1 cellular context compared by ENCODE assay signal in the genomic region with DNA sequence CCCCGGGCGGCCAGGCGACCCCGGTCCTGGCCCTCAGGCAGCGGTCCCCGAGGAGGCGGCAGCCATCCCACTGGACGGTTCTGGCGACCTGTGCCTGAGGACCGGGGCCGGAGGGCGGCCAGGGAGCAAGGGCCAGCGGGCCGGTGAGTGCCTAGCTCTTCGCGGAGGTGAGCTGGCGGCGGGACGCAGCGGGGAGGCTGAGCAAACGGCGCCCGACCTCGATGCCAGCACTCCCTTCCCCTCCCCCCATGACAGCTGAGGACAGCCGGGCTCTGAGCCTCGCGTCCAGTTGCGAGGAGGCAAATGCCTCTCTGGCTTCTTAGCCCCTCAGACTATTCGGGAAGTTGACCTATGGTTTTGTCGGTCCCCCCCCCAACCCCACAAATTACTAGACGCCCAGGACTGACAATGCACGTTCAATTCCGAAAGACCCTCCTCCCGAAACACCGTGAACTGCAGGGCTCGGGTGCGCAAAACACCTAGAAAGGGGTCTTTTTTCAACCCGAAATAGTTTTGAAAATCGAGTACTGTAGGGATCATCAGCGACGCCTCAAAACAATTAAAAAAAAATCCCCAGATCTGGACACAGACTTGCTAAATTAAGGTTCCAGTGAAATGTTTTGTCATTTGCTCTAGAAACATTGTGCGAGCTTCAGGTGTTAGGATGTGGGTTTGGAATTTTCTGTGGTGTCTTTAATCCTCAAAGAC.
TF ChIP-seq lines count a peak whose summit lies in the region.

No MANE protein-coding gene starts in this region.

TF ChIP-seq in HEK293, 187 proteins besides CTCF, POLR2A, EP300 and RAD21 (continued from another document and continues in another):
- TF ChIP-seq ZNF37A (tag by site-specific recombination; IDR thresholded peaks at IDR 0.05): no peak
- TF ChIP-seq ZNF701 (tag by site-specific recombination; IDR thresholded peaks at IDR 0.05): no peak
- peak; percentile 56; the same call in 1 of the 2 replicates for TF ChIP-seq ZBTB48 (tag by site-specific recombination; IDR thresholded peaks at IDR 0.05)
- TF ChIP-seq, protein P1, sequence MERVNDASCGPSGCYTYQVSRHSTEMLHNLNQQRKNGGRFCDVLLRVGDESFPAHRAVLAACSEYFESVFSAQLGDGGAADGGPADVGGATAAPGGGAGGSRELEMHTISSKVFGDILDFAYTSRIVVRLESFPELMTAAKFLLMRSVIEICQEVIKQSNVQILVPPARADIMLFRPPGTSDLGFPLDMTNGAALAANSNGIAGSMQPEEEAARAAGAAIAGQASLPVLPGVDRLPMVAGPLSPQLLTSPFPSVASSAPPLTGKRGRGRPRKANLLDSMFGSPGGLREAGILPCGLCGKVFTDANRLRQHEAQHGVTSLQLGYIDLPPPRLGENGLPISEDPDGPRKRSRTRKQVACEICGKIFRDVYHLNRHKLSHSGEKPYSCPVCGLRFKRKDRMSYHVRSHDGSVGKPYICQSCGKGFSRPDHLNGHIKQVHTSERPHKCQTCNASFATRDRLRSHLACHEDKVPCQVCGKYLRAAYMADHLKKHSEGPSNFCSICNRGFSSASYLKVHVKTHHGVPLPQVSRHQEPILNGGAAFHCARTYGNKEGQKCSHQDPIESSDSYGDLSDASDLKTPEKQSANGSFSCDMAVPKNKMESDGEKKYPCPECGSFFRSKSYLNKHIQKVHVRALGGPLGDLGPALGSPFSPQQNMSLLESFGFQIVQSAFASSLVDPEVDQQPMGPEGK (tag by site-specific recombination; IDR thresholded peaks at IDR 0.05): peak; percentile 89
- TF ChIP-seq ZNF404 (tag by site-specific recombination; IDR thresholded peaks at IDR 0.05): no peak
- no peak for TF ChIP-seq ZNF837 (tag by site-specific recombination; IDR thresholded peaks at IDR 0.05)
- TF ChIP-seq, protein P2, sequence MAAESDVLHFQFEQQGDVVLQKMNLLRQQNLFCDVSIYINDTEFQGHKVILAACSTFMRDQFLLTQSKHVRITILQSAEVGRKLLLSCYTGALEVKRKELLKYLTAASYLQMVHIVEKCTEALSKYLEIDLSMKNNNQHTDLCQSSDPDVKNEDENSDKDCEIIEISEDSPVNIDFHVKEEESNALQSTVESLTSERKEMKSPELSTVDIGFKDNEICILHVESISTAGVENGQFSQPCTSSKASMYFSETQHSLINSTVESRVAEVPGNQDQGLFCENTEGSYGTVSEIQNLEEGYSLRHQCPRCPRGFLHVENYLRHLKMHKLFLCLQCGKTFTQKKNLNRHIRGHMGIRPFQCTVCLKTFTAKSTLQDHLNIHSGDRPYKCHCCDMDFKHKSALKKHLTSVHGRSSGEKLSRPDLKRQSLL (tag by site-specific recombination; IDR thresholded peaks at IDR 0.05): 0 out of 2 replicates have a peak, but pooled peaks have one; percentile 8
- TF ChIP-seq GLI2 (tag by site-specific recombination; IDR thresholded peaks at IDR 0.05; ENCODE audit: borderline replicate concordance, low read depth): no peak
- no peak for TF ChIP-seq ZNF521 (tag by site-specific recombination; IDR thresholded peaks at IDR 0.05)
- TF ChIP-seq, protein P3, sequence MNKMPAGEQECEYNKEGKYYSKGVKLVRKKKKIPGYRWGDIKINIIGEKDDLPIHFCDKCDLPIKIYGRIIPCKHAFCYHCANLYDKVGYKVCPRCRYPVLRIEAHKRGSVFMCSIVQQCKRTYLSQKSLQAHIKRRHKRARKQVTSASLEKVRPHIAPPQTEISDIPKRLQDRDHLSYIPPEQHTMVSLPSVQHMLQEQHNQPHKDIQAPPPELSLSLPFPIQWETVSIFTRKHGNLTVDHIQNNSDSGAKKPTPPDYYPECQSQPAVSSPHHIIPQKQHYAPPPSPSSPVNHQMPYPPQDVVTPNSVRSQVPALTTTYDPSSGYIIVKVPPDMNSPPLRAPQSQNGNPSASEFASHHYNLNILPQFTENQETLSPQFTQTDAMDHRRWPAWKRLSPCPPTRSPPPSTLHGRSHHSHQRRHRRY (tag by site-specific recombination; IDR thresholded peaks at IDR 0.05): no peak
- TF ChIP-seq, protein P4, sequence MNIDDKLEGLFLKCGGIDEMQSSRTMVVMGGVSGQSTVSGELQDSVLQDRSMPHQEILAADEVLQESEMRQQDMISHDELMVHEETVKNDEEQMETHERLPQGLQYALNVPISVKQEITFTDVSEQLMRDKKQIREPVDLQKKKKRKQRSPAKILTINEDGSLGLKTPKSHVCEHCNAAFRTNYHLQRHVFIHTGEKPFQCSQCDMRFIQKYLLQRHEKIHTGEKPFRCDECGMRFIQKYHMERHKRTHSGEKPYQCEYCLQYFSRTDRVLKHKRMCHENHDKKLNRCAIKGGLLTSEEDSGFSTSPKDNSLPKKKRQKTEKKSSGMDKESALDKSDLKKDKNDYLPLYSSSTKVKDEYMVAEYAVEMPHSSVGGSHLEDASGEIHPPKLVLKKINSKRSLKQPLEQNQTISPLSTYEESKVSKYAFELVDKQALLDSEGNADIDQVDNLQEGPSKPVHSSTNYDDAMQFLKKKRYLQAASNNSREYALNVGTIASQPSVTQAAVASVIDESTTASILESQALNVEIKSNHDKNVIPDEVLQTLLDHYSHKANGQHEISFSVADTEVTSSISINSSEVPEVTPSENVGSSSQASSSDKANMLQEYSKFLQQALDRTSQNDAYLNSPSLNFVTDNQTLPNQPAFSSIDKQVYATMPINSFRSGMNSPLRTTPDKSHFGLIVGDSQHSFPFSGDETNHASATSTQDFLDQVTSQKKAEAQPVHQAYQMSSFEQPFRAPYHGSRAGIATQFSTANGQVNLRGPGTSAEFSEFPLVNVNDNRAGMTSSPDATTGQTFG (tag by site-specific recombination; IDR thresholded peaks at IDR 0.05; ENCODE audit: borderline replicate concordance): no peak
- TF ChIP-seq ZNF501 (tag by site-specific recombination; IDR thresholded peaks at IDR 0.05): 0 out of 2 replicates have a peak, but pooled peaks have one; percentile 34
- TF ChIP-seq ZNF157 (tag by site-specific recombination; IDR thresholded peaks at IDR 0.05): no peak
- TF ChIP-seq SP7 (tag by site-specific recombination; IDR thresholded peaks at IDR 0.05): 0 out of 2 replicates have a peak, but pooled peaks have one; percentile 26
- TF ChIP-seq ZNF121 (tag by site-specific recombination; IDR thresholded peaks at IDR 0.05): no peak
- TF ChIP-seq, protein P5, sequence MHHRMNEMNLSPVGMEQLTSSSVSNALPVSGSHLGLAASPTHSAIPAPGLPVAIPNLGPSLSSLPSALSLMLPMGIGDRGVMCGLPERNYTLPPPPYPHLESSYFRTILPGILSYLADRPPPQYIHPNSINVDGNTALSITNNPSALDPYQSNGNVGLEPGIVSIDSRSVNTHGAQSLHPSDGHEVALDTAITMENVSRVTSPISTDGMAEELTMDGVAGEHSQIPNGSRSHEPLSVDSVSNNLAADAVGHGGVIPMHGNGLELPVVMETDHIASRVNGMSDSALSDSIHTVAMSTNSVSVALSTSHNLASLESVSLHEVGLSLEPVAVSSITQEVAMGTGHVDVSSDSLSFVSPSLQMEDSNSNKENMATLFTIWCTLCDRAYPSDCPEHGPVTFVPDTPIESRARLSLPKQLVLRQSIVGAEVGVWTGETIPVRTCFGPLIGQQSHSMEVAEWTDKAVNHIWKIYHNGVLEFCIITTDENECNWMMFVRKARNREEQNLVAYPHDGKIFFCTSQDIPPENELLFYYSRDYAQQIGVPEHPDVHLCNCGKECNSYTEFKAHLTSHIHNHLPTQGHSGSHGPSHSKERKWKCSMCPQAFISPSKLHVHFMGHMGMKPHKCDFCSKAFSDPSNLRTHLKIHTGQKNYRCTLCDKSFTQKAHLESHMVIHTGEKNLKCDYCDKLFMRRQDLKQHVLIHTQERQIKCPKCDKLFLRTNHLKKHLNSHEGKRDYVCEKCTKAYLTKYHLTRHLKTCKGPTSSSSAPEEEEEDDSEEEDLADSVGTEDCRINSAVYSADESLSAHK (tag by site-specific recombination; IDR thresholded peaks at IDR 0.05): peak; percentile 52; the same call in 1 of the 2 replicates
- TF ChIP-seq ZNF529 (tag by site-specific recombination; IDR thresholded peaks at IDR 0.05; ENCODE audit: insufficient replicate concordance): no peak
- no peak for TF ChIP-seq ZNF776 (tag by site-specific recombination; IDR thresholded peaks at IDR 0.05; ENCODE audit: borderline replicate concordance)
- no peak for TF ChIP-seq MEIS1 (CRISPR knock-in tag; IDR thresholded peaks at IDR 0.05; ENCODE audit: borderline replicate concordance)
- TF ChIP-seq, protein P6, sequence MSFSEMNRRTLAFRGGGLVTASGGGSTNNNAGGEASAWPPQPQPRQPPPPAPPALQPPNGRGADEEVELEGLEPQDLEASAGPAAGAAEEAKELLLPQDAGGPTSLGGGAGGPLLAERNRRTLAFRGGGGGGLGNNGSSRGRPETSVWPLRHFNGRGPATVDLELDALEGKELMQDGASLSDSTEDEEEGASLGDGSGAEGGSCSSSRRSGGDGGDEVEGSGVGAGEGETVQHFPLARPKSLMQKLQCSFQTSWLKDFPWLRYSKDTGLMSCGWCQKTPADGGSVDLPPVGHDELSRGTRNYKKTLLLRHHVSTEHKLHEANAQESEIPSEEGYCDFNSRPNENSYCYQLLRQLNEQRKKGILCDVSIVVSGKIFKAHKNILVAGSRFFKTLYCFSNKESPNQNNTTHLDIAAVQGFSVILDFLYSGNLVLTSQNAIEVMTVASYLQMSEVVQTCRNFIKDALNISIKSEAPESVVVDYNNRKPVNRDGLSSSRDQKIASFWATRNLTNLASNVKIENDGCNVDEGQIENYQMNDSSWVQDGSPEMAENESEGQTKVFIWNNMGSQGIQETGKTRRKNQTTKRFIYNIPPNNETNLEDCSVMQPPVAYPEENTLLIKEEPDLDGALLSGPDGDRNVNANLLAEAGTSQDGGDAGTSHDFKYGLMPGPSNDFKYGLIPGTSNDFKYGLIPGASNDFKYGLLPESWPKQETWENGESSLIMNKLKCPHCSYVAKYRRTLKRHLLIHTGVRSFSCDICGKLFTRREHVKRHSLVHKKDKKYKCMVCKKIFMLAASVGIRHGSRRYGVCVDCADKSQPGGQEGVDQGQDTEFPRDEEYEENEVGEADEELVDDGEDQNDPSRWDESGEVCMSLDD (tag by site-specific recombination; IDR thresholded peaks at IDR 0.05): peak; percentile 62
- TF ChIP-seq, protein P7, sequence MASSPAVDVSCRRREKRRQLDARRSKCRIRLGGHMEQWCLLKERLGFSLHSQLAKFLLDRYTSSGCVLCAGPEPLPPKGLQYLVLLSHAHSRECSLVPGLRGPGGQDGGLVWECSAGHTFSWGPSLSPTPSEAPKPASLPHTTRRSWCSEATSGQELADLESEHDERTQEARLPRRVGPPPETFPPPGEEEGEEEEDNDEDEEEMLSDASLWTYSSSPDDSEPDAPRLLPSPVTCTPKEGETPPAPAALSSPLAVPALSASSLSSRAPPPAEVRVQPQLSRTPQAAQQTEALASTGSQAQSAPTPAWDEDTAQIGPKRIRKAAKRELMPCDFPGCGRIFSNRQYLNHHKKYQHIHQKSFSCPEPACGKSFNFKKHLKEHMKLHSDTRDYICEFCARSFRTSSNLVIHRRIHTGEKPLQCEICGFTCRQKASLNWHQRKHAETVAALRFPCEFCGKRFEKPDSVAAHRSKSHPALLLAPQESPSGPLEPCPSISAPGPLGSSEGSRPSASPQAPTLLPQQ (tag by site-specific recombination; IDR thresholded peaks at IDR 0.05): 0 out of 2 replicates have a peak, but pooled peaks have one; percentile 16
- TF ChIP-seq ZNF544 (tag by site-specific recombination; IDR thresholded peaks at IDR 0.05): no peak
- TF ChIP-seq, protein P8, sequence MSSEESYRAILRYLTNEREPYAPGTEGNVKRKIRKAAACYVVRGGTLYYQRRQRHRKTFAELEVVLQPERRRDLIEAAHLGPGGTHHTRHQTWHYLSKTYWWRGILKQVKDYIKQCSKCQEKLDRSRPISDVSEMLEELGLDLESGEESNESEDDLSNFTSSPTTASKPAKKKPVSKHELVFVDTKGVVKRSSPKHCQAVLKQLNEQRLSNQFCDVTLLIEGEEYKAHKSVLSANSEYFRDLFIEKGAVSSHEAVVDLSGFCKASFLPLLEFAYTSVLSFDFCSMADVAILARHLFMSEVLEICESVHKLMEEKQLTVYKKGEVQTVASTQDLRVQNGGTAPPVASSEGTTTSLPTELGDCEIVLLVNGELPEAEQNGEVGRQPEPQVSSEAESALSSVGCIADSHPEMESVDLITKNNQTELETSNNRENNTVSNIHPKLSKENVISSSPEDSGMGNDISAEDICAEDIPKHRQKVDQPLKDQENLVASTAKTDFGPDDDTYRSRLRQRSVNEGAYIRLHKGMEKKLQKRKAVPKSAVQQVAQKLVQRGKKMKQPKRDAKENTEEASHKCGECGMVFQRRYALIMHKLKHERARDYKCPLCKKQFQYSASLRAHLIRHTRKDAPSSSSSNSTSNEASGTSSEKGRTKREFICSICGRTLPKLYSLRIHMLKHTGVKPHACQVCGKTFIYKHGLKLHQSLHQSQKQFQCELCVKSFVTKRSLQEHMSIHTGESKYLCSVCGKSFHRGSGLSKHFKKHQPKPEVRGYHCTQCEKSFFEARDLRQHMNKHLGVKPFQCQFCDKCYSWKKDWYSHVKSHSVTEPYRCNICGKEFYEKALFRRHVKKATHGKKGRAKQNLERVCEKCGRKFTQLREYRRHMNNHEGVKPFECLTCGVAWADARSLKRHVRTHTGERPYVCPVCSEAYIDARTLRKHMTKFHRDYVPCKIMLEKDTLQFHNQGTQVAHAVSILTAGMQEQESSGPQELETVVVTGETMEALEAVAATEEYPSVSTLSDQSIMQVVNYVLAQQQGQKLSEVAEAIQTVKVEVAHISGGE (tag by site-specific recombination; conservative IDR thresholded peaks at IDR 0.05; ENCODE audit: low read depth): peak; percentile 25; the same call in 1 of the 2 replicates
- no peak for TF ChIP-seq ZNF221 (tag by site-specific recombination; IDR thresholded peaks at IDR 0.05; ENCODE audit: borderline replicate concordance)
- TF ChIP-seq, protein P9, sequence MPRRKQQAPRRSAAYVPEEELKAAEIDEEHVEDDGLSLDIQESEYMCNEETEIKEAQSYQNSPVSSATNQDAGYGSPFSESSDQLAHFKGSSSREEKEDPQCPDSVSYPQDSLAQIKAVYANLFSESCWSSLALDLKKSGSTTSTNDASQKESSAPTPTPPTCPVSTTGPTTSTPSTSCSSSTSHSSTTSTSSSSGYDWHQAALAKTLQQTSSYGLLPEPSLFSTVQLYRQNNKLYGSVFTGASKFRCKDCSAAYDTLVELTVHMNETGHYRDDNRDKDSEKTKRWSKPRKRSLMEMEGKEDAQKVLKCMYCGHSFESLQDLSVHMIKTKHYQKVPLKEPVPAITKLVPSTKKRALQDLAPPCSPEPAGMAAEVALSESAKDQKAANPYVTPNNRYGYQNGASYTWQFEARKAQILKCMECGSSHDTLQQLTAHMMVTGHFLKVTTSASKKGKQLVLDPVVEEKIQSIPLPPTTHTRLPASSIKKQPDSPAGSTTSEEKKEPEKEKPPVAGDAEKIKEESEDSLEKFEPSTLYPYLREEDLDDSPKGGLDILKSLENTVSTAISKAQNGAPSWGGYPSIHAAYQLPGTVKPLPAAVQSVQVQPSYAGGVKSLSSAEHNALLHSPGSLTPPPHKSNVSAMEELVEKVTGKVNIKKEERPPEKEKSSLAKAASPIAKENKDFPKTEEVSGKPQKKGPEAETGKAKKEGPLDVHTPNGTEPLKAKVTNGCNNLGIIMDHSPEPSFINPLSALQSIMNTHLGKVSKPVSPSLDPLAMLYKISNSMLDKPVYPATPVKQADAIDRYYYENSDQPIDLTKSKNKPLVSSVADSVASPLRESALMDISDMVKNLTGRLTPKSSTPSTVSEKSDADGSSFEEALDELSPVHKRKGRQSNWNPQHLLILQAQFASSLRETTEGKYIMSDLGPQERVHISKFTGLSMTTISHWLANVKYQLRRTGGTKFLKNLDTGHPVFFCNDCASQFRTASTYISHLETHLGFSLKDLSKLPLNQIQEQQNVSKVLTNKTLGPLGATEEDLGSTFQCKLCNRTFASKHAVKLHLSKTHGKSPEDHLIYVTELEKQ (tag by site-specific recombination; IDR thresholded peaks at IDR 0.05; ENCODE audit: borderline replicate concordance): peak; percentile 55; the same call in 1 of the 2 replicates
